ENCODE assay signal across 9 cellular contexts in genomic region chr9:101387871-101388506, GRCh38. TPM values are rescaled to one million over a fixed set of nuclear protein-coding genes. Genes with fewer than 3 reads are reported as not detected.
DNase-seq lines count a peak whose midpoint lies in the region; ATAC-seq, FAIRE-seq and TF ChIP-seq lines count a peak whose summit lies in the region.
"Had no signal": no experiment of that assay in that cellular context is flagged by ENCODE, and none has a peak within 500 bp of the region (broad histone marks: within the 10 kb centered on the region; RNA-seq: fewer than 3 reads in every experiment).

No MANE protein-coding gene starts in this region.

- TF ChIP-seq CTCF in A549 (IDR thresholded peaks at IDR 0.05) (peak; percentile 74), GM12872 (IDR thresholded peaks at IDR 0.05; ENCODE audit: insufficient read depth, low read depth, low read length) (peak; percentile 65), mammary epithelial cell (conservative IDR thresholded peaks at IDR 0.05 in 1 of 2, IDR thresholded peaks at IDR 0.05 in 1 of 2; ENCODE audit: extremely low read depth in 1 of 2, insufficient read depth in 1 of 2, low read depth in 1 of 2, low read length in 2 of 2) (peak; percentile 55 to 72), left lung (IDR thresholded peaks at IDR 0.05) (peak; percentile 49 to 53)

- H3K36me3 ChIP-seq in mammary epithelial cell (ENCODE audit: insufficient read depth, low read length) (peaks cover 13% of the 10 kb centered on the region), left lung (peaks cover 0 to 23% of the 10 kb centered on the region in 2 donors)

- H3K4me3 ChIP-seq in A549 (no peak overlapping the region), mammary epithelial cell (replicated peaks in 1 of 3; ENCODE audit: insufficient read depth in 1 of 3, low read depth in 2 of 3, low read length in 3 of 3) (no peak overlapping the region), left lung (no peak overlapping the region)

- in situ Hi-C loops in mammary epithelial cell (cut with MboI; ENCODE audit: low sequenced_read_pairs in 2 of 2), result no loop called here

- FAIRE-seq in A549 (lab: Jason Lieb, UNC), result no peak

- no TSS peak for BruUV-seq in mammary epithelial cell (replicated peaks; lab: Mats Ljungman, UMichigan)

- intact Hi-C loops in mammary epithelial cell (cut with micrococcal nuclease), result loop anchor here (1.0 to 2.0 kb wide), 3 partner anchors 71 to 786 kb away; no protein-coding TSS in a partner anchor
- intact Hi-C loops in left lung (cut with DNase I), result no loop called here

- H4K20me1 ChIP-seq in mammary epithelial cell (ENCODE audit: insufficient read depth, low read length), result no peaks in the 10 kb centered on the region

- 40% methylated on average over 6 of the region's 6 CpGs for WGBS in A549 (ENCODE audit: missing lambda C conversion rate)
- 46% methylated on average over 6 of the region's 6 CpGs for WGBS in mammary epithelial cell (ENCODE audit: low coverage, missing lambda C conversion rate)

- TF ChIP-seq POLR2A in A549 (IDR thresholded peaks at IDR 0.05; ENCODE audit: low read length), result no peak

- no peak for TF ChIP-seq EP300 in A549 (IDR thresholded peaks at IDR 0.05)

- dilution Hi-C loops in mammary epithelial cell (cut with HindIII; ENCODE audit: low sequenced_read_pairs), result no loop called here

- peaks cover 5% of the 10 kb centered on the region; the same call in 2 of the 3 replicates for H3K9me3 ChIP-seq in A549
- H3K9me3 ChIP-seq in mammary epithelial cell (replicated peaks; ENCODE audit: insufficient read depth, low read length), result no peaks in the 10 kb centered on the region
- H3K9me3 ChIP-seq in left lung, result peaks cover 0 to 21% of the 10 kb centered on the region in 2 donors

- POLR2A ChIA-PET in A549 (lab: Yijun Ruan, JAX), result interaction anchor here (1.6 kb wide), 1 partner anchor 10 kb away, joined by 8 read pairs; the partner anchor contains the start of genes MRPL50 and ZNF189

- no peaks in the 10 kb centered on the region for H3K27me3 ChIP-seq in mammary epithelial cell (ENCODE audit: insufficient read depth, low read length)
- no peaks in the 10 kb centered on the region for H3K27me3 ChIP-seq in left lung

- peak overlapping the region; percentile 41; the same call in 2 of the 3 replicates for H3K4me2 ChIP-seq in A549
- no peak overlapping the region for H3K4me2 ChIP-seq in mammary epithelial cell (ENCODE audit: insufficient read depth, low read depth, low read length)

- peaks cover 31% of the 10 kb centered on the region for H3K79me2 ChIP-seq in mammary epithelial cell (ENCODE audit: insufficient read depth, low read length)

- no peak overlapping the region for H3K9ac ChIP-seq in mammary epithelial cell (ENCODE audit: insufficient read depth, low read length)

- CTCF ChIA-PET in A549 (lab: Yijun Ruan, JAX), result interaction anchor here (0.6 to 3.5 kb wide), 45 partner anchors 8 to 801 kb away, joined by 3 to 43 read pairs (median 4); partner anchors contain the start of genes MRPL50 and ZNF189
- CTCF ChIA-PET in mammary epithelial cell (lab: Charles Lee; ENCODE audit: low non-redundant PET), result interaction anchor here (0.6 to 0.9 kb wide), 3 partner anchors 11 to 964 kb away, joined by 3 to 10 read pairs (median 4); partner anchors contain the start of genes MRPL50 and ZNF189

- ATAC-seq in A549 (peak; percentile 98 to 99), HG03196 (IDR thresholded peaks at IDR 0.05; ENCODE audit: unreplicated experiment) (peak; percentile 67), left lung (peak; percentile 94), GM21447 (IDR thresholded peaks at IDR 0.05; ENCODE audit: unreplicated experiment) (no peak)

- DNase-seq in A549 (ENCODE audit: low read depth in 1 of 2, low spot score in 1 of 2) (peak in 1 of 2 experiments; percentile 82), NCI-H524 treated with DMSO at 0.1 percent for 48 hours (lab: John Stamatoyannopoulos, UW) (peak; percentile 33), mammary epithelial cell (peak; percentile 32), left lung (no peak), NCI-H187 treated with DMSO at 0.1 percent for 48 hours (lab: John Stamatoyannopoulos, UW) (no peak)

- TF ChIP-seq RAD21 in A549 (conservative IDR thresholded peaks at IDR 0.05 in 1 of 2, IDR thresholded peaks at IDR 0.05 in 1 of 2), result peak; percentile 84

- H3K4me1 ChIP-seq in A549 (peaks cover 44% of the 10 kb centered on the region), mammary epithelial cell (ENCODE audit: insufficient read depth, low read length) (no peaks in the 10 kb centered on the region), left lung (no peaks in the 10 kb centered on the region)

- no peak overlapping the region for H2AFZ ChIP-seq in mammary epithelial cell (ENCODE audit: low read depth, low read length)

- peak overlapping the region; percentile 68 to 82 for H3K27ac ChIP-seq in A549
- H3K27ac ChIP-seq in mammary epithelial cell (ENCODE audit: insufficient read depth, low read depth, low read length), result no peak overlapping the region
- H3K27ac ChIP-seq in left lung, result no peak overlapping the region

TF ChIP-seq in A549, 52 proteins besides CTCF, POLR2A, EP300 and RAD21:
- TF ChIP-seq KDM1A (IDR thresholded peaks at IDR 0.05; ENCODE audit: low read depth) (no peak), HOXA7 (CRISPR knock-in tag; IDR thresholded peaks at IDR 0.05) (no peak), ATOH8 (CRISPR knock-in tag; IDR thresholded peaks at IDR 0.05; ENCODE audit: low read depth) (no peak), SMC3 (IDR thresholded peaks at IDR 0.05) (peak; percentile 85), JUN (IDR thresholded peaks at IDR 0.05) (0 out of 5 replicates have a peak, but pooled peaks of 1 of the 2 experiments have one; percentile 21)

RNA-seq across cellular contexts. Expression of gene BAAT, which starts 3.2 kb away (rescaled TPM):
- polyA plus RNA-seq in A549 (2011; rRNA removed) (9.1 TPM in 2 replicates), A549 (2017; fragmentation: RNase III; extraction: RNeasy Plus Mini Kit Qiagen cat#74134 plus additional on column Dnase treatment) (10.1 to 13.6 TPM (median 10.9 TPM) in 3 replicates), mammary epithelial cell (0.02 TPM)
- polyA plus RNA-seq in A549 (2012; cell fraction: cytosol; rRNA removed), result 1.9 and 2.3 TPM in 2 replicates
- 2.2 and 4.3 TPM in 2 replicates for polyA plus RNA-seq in A549 (2012; cell fraction: nucleus; rRNA removed)
- polyA minus RNA-seq in A549 (2011; rRNA and poly(A)+ RNA removed), result 6.2 and 6.7 TPM in 2 replicates
- total RNA-seq in mammary epithelial cell (under 1 TPM; 0.09 to 0.17 TPM), left lung (10 to 100 TPM in 1 of 2 donors, 1 to 10 TPM in 1; 1.0 to 18.6 TPM)
- polyA minus RNA-seq in mammary epithelial cell, result not detected
- total RNA-seq: glomerular endothelial cell had no signal

RNA-seq across cellular contexts. Expression of gene MRPL50, which starts 10.4 kb away (rescaled TPM):
- polyA plus RNA-seq in A549 (2011; rRNA removed) (37.6 and 42.5 TPM in 2 replicates), A549 (2017; fragmentation: RNase III; extraction: RNeasy Plus Mini Kit Qiagen cat#74134 plus additional on column Dnase treatment) (23.7 to 24.7 TPM (median 23.9 TPM) in 3 replicates), mammary epithelial cell (9.4 TPM)
- 7.7 and 8.3 TPM in 2 replicates for polyA plus RNA-seq in A549 (2012; cell fraction: cytosol; rRNA removed)
- polyA plus RNA-seq in A549 (2012; cell fraction: nucleus; rRNA removed), result 2.0 and 3.6 TPM in 2 replicates
- 2.1 and 2.7 TPM in 2 replicates for polyA minus RNA-seq in A549 (2011; rRNA and poly(A)+ RNA removed)
- total RNA-seq in mammary epithelial cell (10 to 100 TPM; 12.4 to 13.0 TPM), left lung (10 to 100 TPM; 10.2 to 11.7 TPM)
- polyA minus RNA-seq in mammary epithelial cell, result 6.7 TPM

RNA-seq across cellular contexts. Expression of gene ZNF189, which starts 10.7 kb away (rescaled TPM):
- 13.9 and 14.0 TPM in 2 replicates for polyA plus RNA-seq in A549 (2011; rRNA removed)
- polyA plus RNA-seq in A549 (2012; cell fraction: cytosol; rRNA removed), result 1.2 and 1.3 TPM in 2 replicates
- 1.3 and 2.3 TPM in 2 replicates for polyA plus RNA-seq in A549 (2012; cell fraction: nucleus; rRNA removed)
- 8.3 to 9.6 TPM (median 8.8 TPM) in 3 replicates for polyA plus RNA-seq in A549 (2017; fragmentation: RNase III; extraction: RNeasy Plus Mini Kit Qiagen cat#74134 plus additional on column Dnase treatment)
- 5.4 and 6.5 TPM in 2 replicates for polyA minus RNA-seq in A549 (2011; rRNA and poly(A)+ RNA removed)
- 10 to 100 TPM; 12.3 to 17.5 TPM for total RNA-seq in mammary epithelial cell
- polyA plus RNA-seq in mammary epithelial cell, result 2.9 TPM
- 2.2 TPM for polyA minus RNA-seq in mammary epithelial cell
- total RNA-seq in left lung, result 10 to 100 TPM; 15.7 to 17.7 TPM

RNA-seq across cellular contexts. Expression of gene ALDOB, which starts 47.6 kb away (rescaled TPM):
- polyA plus RNA-seq in A549 (2011; rRNA removed) (0.07 TPM in 1 of 2 replicates, not detected in the other), A549 (2017; fragmentation: RNase III; extraction: RNeasy Plus Mini Kit Qiagen cat#74134 plus additional on column Dnase treatment) (not detected in 3 replicates), mammary epithelial cell (not detected)
- polyA plus RNA-seq in A549 (2012; cell fraction: cytosol; rRNA removed), result 0.03 TPM in 1 of 2 replicates, not detected in the other
- polyA plus RNA-seq in A549 (2012; cell fraction: nucleus; rRNA removed), result not detected in 2 replicates
- not detected in 2 replicates for polyA minus RNA-seq in A549 (2011; rRNA and poly(A)+ RNA removed)
- total RNA-seq in mammary epithelial cell (not detected), left lung (not detected)
- not detected for polyA minus RNA-seq in mammary epithelial cell
- total RNA-seq: glomerular endothelial cell had no signal

Comparison
In these comparisons a context has a peak if more than half of its experiments do, and no peak if none do; other contexts are left out.
1. DNase-seq: peak in NCI-H524 treated with DMSO at 0.1 percent for 48 hours (single experiment) and mammary epithelial cell (single experiment); none in left lung (0 of 2) and NCI-H187 treated with DMSO at 0.1 percent for 48 hours (single experiment).
2. H3K27ac ChIP-seq: peak in A549 (2 of 2); none in mammary epithelial cell (single experiment) and left lung (0 of 2).
3. Peak in every context shown above with its lines, with median percentiles within 50 percentile points of each other: CTCF ChIP-seq.